ENCODE assay signal across 16 cellular contexts in the genomic region with DNA sequence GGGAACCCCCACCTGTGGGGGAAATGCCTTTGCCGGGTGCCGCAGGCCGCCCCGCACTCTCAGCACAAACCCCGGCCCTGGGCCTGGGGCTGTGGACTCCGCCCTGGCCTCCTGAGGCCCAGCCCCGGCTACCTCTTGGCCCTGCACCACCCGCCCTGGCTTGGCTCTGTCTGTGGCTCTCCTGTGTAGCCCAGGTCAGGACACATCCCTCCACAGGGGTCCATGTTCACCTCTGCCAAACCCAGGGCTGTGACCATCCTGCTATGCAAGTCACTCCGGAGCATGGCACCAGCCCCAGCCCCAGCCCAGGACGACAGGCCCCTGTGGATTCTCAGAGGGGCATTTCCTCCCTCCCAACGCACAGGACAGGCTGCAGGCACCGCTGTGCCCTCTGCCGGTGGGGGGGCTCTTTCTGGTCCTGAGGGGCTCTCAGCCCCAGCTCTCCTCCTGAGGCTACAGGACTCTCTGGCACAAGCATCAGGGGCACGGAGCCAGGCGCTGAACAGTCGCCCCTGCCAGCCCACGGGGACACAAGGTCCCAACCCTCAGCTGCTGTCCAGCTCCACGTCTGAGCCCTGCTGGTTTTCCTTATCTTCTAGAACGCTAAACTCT. TPM values are rescaled to one million over a fixed set of nuclear protein-coding genes. Genes with fewer than 3 reads are reported as not detected.
DNase-seq lines count a peak whose midpoint lies in the region; ATAC-seq, FAIRE-seq and TF ChIP-seq lines count a peak whose summit lies in the region.
"Had no signal": no experiment of that assay in that cellular context is flagged by ENCODE, and none has a peak within 500 bp of the region (broad histone marks: within the 10 kb centered on the region; RNA-seq: fewer than 3 reads in every experiment).

No MANE protein-coding gene starts in this region.

- TF ChIP-seq CTCF in H9 (conservative IDR thresholded peaks at IDR 0.05) = no peak
- no peak for TF ChIP-seq CTCF in gastrocnemius medialis (IDR thresholded peaks at IDR 0.05 in 4 of 5, conservative IDR thresholded peaks at IDR 0.05 in 1 of 5)
- no peak for TF ChIP-seq CTCF in D721Med (IDR thresholded peaks at IDR 0.05; ENCODE audit: insufficient read depth, missing control alignments)
- no peak for TF ChIP-seq CTCF in Calu3 (IDR thresholded peaks at IDR 0.05; ENCODE audit: unreplicated experiment)

- H2BK12ac ChIP-seq in H9 (ENCODE audit: insufficient read length, low read depth, low read length) = no peak overlapping the region

- no peak overlapping the region for H2BK5ac ChIP-seq in H9 (ENCODE audit: insufficient read length, low read length)

- BruUV-seq in Calu3 (replicated peaks; lab: Mats Ljungman, UMichigan) = no TSS peak

- no peak for ATAC-seq in central memory CD8-positive, alpha-beta T cell (replicated peaks; ENCODE audit: extremely low read depth, poor library complexity, severe bottlenecking)
- ATAC-seq in left lobe of liver = peak; percentile 62
- ATAC-seq in gastrocnemius medialis = peak; percentile 56 to 67
- ATAC-seq: activated naive CD4-positive, alpha-beta T cell treated with anti-CD3 and anti-CD28 coated beads, Interleukin-2, amount 50 U/mL, for 72 hours had no signal

- no peak for FAIRE-seq in D721Med (lab: Jason Lieb, UNC)
- FAIRE-seq: G401.6 had no signal

- H3K23ac ChIP-seq in H9 (ENCODE audit: insufficient read length, low read depth, low read length) = no peak overlapping the region

- H3K27me3 ChIP-seq in H9 (ENCODE audit: insufficient read depth, low read length) (no peaks in the 10 kb centered on the region), gastrocnemius medialis (no peaks in the 10 kb centered on the region)
- H3K27me3 ChIP-seq: vagina had no signal

- no peak overlapping the region for H3K4me2 ChIP-seq in H9 (ENCODE audit: insufficient read depth, insufficient read length, low read length)
- H3K4me2 ChIP-seq: PC-9 had no signal

- H3K36me3 Mint-ChIP-seq in H9 (ENCODE audit: insufficient read depth in 1 of 3, low read depth in 3 of 3) = peaks cover 0 to 3% (median 0%) of the 10 kb centered on the region in 3 experiments; a peak in 3 of 7 replicates
- H3K36me3 Mint-ChIP-seq in central memory CD8-positive, alpha-beta T cell (ENCODE audit: insufficient read depth) = no peaks in the 10 kb centered on the region
- H3K36me3 Mint-ChIP-seq in Calu3 (ENCODE audit: insufficient read depth, unreplicated experiment) = peaks cover 18% of the 10 kb centered on the region
- H3K36me3 Mint-ChIP-seq: activated naive CD4-positive, alpha-beta T cell treated with anti-CD3 and anti-CD28 coated beads, Interleukin-2, amount 50 U/mL, for 72 hours had no signal

- H3K27ac Mint-ChIP-seq in H9 = peak overlapping the region in 2 of 3 experiments; percentile 85 to 92; a peak in 5 of 7 replicates
- H3K27ac Mint-ChIP-seq in central memory CD8-positive, alpha-beta T cell (ENCODE audit: low read depth) = peak overlapping the region; percentile 64
- no peak overlapping the region for H3K27ac Mint-ChIP-seq in Calu3 (ENCODE audit: unreplicated experiment)

- H4K20me1 ChIP-seq in H9 (ENCODE audit: control insufficient read depth, insufficient read depth, insufficient read length) = no peaks in the 10 kb centered on the region

- peaks cover 36% of the 10 kb centered on the region; the same call in 1 of the 2 replicates for H3K79me2 ChIP-seq in H9 (ENCODE audit: insufficient read depth, low read length)

- no peak overlapping the region for H2BK15ac ChIP-seq in H9 (ENCODE audit: low read depth, low read length)

- H3K4me1 ChIP-seq in H9 (ENCODE audit: insufficient read depth, low read length) (no peaks in the 10 kb centered on the region), gastrocnemius medialis (peaks cover 35 to 56% of the 10 kb centered on the region in 2 donors)

- H2BK20ac ChIP-seq in H9 (ENCODE audit: low read depth, low read length, poor library complexity, severe bottlenecking) = no peak overlapping the region

- in situ Hi-C loops in gastrocnemius medialis (cut with MboI; ENCODE audit: low sequenced_read_pairs in 4 of 4) = loop anchor here in 3 of 4 donors (10.0 to 25.0 kb wide), 3 partner anchors 117 to 367 kb away; partner anchors contain the start of genes PSMA7 (in 3 of the 3), SS18L1 (in 3 of the 3) and RPS21 (in 1 of the 3)

- WGBS in H9 (ENCODE audit: extremely low coverage, insufficient read length, low lambda C conversion rate) = no CpG with 5 or more reads among the region's 19 CpGs

- H3K4me3 Mint-ChIP-seq in H9 (no peak overlapping the region), Calu3 (ENCODE audit: low read depth, unreplicated experiment) (no peak overlapping the region)
- no peak overlapping the region for H3K4me3 Mint-ChIP-seq in central memory CD8-positive, alpha-beta T cell

- H3K36me3 ChIP-seq in gastrocnemius medialis = no peaks in the 10 kb centered on the region
- H3K36me3 ChIP-seq: vagina had no signal

- intact Hi-C loops in gastrocnemius medialis (cut with DNase I; ENCODE audit: low total_unique reads) = loop anchor here (2.0 kb wide), 1 partner anchor 45 kb away; the partner anchor contains the start of gene TAF4
- intact Hi-C loops in Calu3 (cut with micrococcal nuclease; ENCODE audit: unreplicated experiment) = no loop called here

- H3T11ph ChIP-seq in H9 (ENCODE audit: low read length) = no peak overlapping the region

- no peaks in the 10 kb centered on the region for H3K23me2 ChIP-seq in H9 (ENCODE audit: insufficient read length, low read depth, low read length, poor library complexity, severe bottlenecking)

- H3K4ac ChIP-seq in H9 (ENCODE audit: low read depth, low read length) = no peak overlapping the region

- H3K27ac ChIP-seq in H9 (ENCODE audit: insufficient read length, low read depth, low read length) (no peak overlapping the region), gastrocnemius medialis (peak overlapping the region; percentile 47 to 78 (median 62))
- H3K27ac ChIP-seq: coronary artery, PC-9, vagina had no signal

- no peaks in the 10 kb centered on the region for H3K9me3 ChIP-seq in H9 (ENCODE audit: control insufficient read depth, low read depth, low read length)
- no peaks in the 10 kb centered on the region for H3K9me3 ChIP-seq in gastrocnemius medialis
- H3K9me3 ChIP-seq: vagina had no signal

- H4K8ac ChIP-seq in H9 (replicated peaks; ENCODE audit: insufficient read length, low read depth, low read length) = no peak overlapping the region

- H3K79me1 ChIP-seq in H9 (ENCODE audit: insufficient read depth, low read depth, low read length, poor library complexity, severe bottlenecking) = peaks cover 5% of the 10 kb centered on the region

- no peak overlapping the region for H3K18ac ChIP-seq in H9 (ENCODE audit: insufficient read length, low read depth, low read length)

- DNase-seq in H9 (no peak), left lobe of liver (ENCODE audit: low spot score) (peak; percentile 74), gastrocnemius medialis (peak in 1 of 2 donors; percentile 77), AG08395 (ENCODE audit: low spot score) (no peak), D721Med (ENCODE audit: insufficient read length, low spot score) (no peak), SKM-1 (lab: John Stamatoyannopoulos, UW; ENCODE audit: unreplicated experiment) (no peak), Calu3 (no peak)
- DNase-seq in central memory CD8-positive, alpha-beta T cell (ENCODE audit: low spot score in 2 of 2) = no peak
- DNase-seq: NCI-H1417 treated with DMSO at 0.1 percent for 48 hours; NCI-H2227 treated with DMSO at 0.1 percent for 48 hours; PC-9; stimulated activated CD4-positive, alpha-beta T cell treated with anti-CD3 and anti-CD28 coated beads, Interleukin-2, amount 100 ng/mL, for 48 hours had no signal

- H2AK5ac ChIP-seq in H9 (ENCODE audit: insufficient read length, low read length) = no peak overlapping the region

- H4K5ac ChIP-seq in H9 (ENCODE audit: insufficient read length, low read depth, low read length) = no peak overlapping the region

- H2BK120ac ChIP-seq in H9 (ENCODE audit: low read depth, low read length, poor library complexity, severe bottlenecking) = no peak overlapping the region

- H3K9ac ChIP-seq in H9 (ENCODE audit: extremely low read depth, insufficient read length, low read length) = no peak overlapping the region

- H3K56ac ChIP-seq in H9 (ENCODE audit: insufficient read length, low read depth, low read length) = no peak overlapping the region

- CTCF ChIA-PET in Calu3 (lab: Charles Lee) = no interaction called here

- TF ChIP-seq POLR2A in gastrocnemius medialis (IDR thresholded peaks at IDR 0.05) = no peak

- H2AFZ ChIP-seq in H9 (ENCODE audit: low read length) = no peak overlapping the region
- H2AFZ ChIP-seq: PC-9 had no signal

- no peak overlapping the region for H4K91ac ChIP-seq in H9 (ENCODE audit: insufficient read length, low read depth, low read length)

- H3K4me3 ChIP-seq in gastrocnemius medialis = no peak overlapping the region
- H3K4me3 ChIP-seq: coronary artery, PC-9, vagina had no signal

- H3K4me1 Mint-ChIP-seq in H9 (peaks cover 18 to 22% of the 10 kb centered on the region in 2 experiments), Calu3 (ENCODE audit: low read depth, unreplicated experiment) (peaks cover 21% of the 10 kb centered on the region)
- peaks cover 44% of the 10 kb centered on the region for H3K4me1 Mint-ChIP-seq in central memory CD8-positive, alpha-beta T cell

- no peak overlapping the region; the same call in 1 of the 2 replicates for H3K14ac ChIP-seq in H9 (ENCODE audit: insufficient read depth, low read length)

- H3K27me3 Mint-ChIP-seq in H9 (ENCODE audit: low read depth) (no peaks in the 10 kb centered on the region), Calu3 (ENCODE audit: unreplicated experiment) (no peaks in the 10 kb centered on the region)
- H3K27me3 Mint-ChIP-seq in central memory CD8-positive, alpha-beta T cell = no peaks in the 10 kb centered on the region

- H3K9me3 Mint-ChIP-seq in H9 (no peaks in the 10 kb centered on the region), Calu3 (ENCODE audit: low read depth, unreplicated experiment) (no peaks in the 10 kb centered on the region)
- no peaks in the 10 kb centered on the region for H3K9me3 Mint-ChIP-seq in central memory CD8-positive, alpha-beta T cell
- H3K9me3 Mint-ChIP-seq: activated naive CD4-positive, alpha-beta T cell treated with anti-CD3 and anti-CD28 coated beads, Interleukin-2, amount 50 U/mL, for 72 hours had no signal

RNA-seq across cellular contexts. Expression of gene TAF4, which starts 45.7 kb away (rescaled TPM):
- total RNA-seq in H9 (2021) (30.8 and 40.9 TPM in 2 replicates), left lobe of liver (11.3 TPM), gastrocnemius medialis (10 to 100 TPM in 3 of 4 donors, 1 to 10 TPM in 1; 8.0 to 24.9 (median 13.9) TPM), Calu3 (2022) (64.3 and 65.2 TPM in 2 replicates)
